Comparison of ENCODE assay signal across 19 cellular contexts in the genomic region with DNA sequence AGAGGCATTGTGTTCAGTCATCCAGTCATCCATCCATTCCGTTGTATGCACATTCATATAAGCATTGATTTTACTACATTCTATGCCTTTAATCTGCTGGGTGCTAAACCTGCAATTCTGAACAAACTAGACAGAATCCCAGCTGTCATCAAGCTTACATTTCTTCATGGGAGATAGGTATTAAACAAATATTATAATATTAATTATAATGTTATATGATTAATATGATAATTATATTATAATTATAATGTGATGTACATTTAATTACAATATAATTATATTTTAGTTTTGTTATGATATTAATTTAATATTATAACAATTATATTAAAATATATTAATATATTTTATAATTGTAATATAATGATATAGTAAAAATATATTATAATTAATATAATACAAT.
A peak's percentile ranks its signal among the peaks of the same experiment; 100 is the strongest.
DNase-seq lines count a peak whose midpoint lies in the region; FAIRE-seq and TF ChIP-seq lines count a peak whose summit lies in the region.
"Had no signal": no experiment of that assay in that cellular context is flagged by ENCODE, and none has a peak within 500 bp of the region (broad histone marks: within the 10 kb centered on the region; RNA-seq: fewer than 3 reads in every experiment).

No MANE protein-coding gene starts in this region.

- H2AK5ac ChIP-seq in neuronal stem cell (ENCODE audit: low read depth, low read length) = no peak overlapping the region

- no peaks in the 10 kb centered on the region for H3K79me1 ChIP-seq in neuronal stem cell (ENCODE audit: low read depth, low read length)

- H3K27ac ChIP-seq in kidney (ENCODE audit: low read depth in 2 of 2, low read length in 2 of 2) (no peak overlapping the region), neuronal stem cell (replicated peaks; ENCODE audit: low read length) (no peak overlapping the region)
- H3K27ac ChIP-seq: 22Rv1 had no signal

- DNase-seq in RCC 7860 (ENCODE audit: low spot score) = no peak
- no peak for DNase-seq in kidney
- DNase-seq in hepatic stellate cell (ENCODE audit: low spot score) = no peak
- no peak for DNase-seq in neuronal stem cell (ENCODE audit: low spot score)
- no peak for DNase-seq in globus pallidus (ENCODE audit: low spot score)
- no peak for DNase-seq in NOMO-1 treated with dmso at 0.1 percent for 144 hours (lab: John Stamatoyannopoulos, UW; ENCODE audit: unreplicated experiment)
- DNase-seq: C1 segment of cervical spinal cord; Calu3; CD4-positive, alpha-beta memory T cell; COR-L47; DMS53; DMS79 treated with DMSO at 0.1 percent for 48 hours; H7; HCEC 1CT had no signal

- H4K91ac ChIP-seq in neuronal stem cell (ENCODE audit: low read depth, low read length, poor library complexity) = no peak overlapping the region

- WGBS in neuronal stem cell (ENCODE audit: extremely low coverage in 2 of 2, insufficient read length in 2 of 2, insufficient replicate concordance in 1 of 2), 2 donors = no CpG with 5 or more reads among the region's 1 CpG

- intact Hi-C loops in kidney (cut with DNase I) = no loop called here

- H3K36me3 ChIP-seq in kidney (ENCODE audit: control insufficient read depth in 1 of 2, insufficient read depth in 2 of 2, low read length in 2 of 2) = no peaks in the 10 kb centered on the region
- H3K36me3 ChIP-seq in neuronal stem cell (replicated peaks in 1 of 2; ENCODE audit: control insufficient read depth in 2 of 2, insufficient read depth in 2 of 2, low read length in 2 of 2) = no peaks in the 10 kb centered on the region

- H2AFZ ChIP-seq in neuronal stem cell (ENCODE audit: low read length) = no peak overlapping the region

- no peak overlapping the region for H3K18ac ChIP-seq in neuronal stem cell (ENCODE audit: low read length)

- no peak for TF ChIP-seq CTCF in kidney (IDR thresholded peaks at IDR 0.05; ENCODE audit: borderline replicate concordance, extremely low read depth, insufficient read depth)

- no peak overlapping the region for H3K23ac ChIP-seq in neuronal stem cell (ENCODE audit: low read depth, low read length, poor library complexity)

- H3K9ac ChIP-seq in kidney (ENCODE audit: low read length in 2 of 2) (no peak overlapping the region), neuronal stem cell (ENCODE audit: low read depth, low read length, poor library complexity) (no peak overlapping the region)

- no peak overlapping the region for H3K4me2 ChIP-seq in neuronal stem cell (ENCODE audit: insufficient read depth, low read length, poor library complexity, severe bottlenecking)

- H2BK120ac ChIP-seq in neuronal stem cell (ENCODE audit: low read depth, low read length) = no peak overlapping the region

- no peak overlapping the region for H2BK12ac ChIP-seq in neuronal stem cell (ENCODE audit: low read length)

- H3K27me3 ChIP-seq in neuronal stem cell (ENCODE audit: control insufficient read depth in 3 of 3, insufficient read depth in 3 of 3, low read depth in 1 of 3, low read length in 3 of 3) = no peaks in the 10 kb centered on the region

- no peak overlapping the region for H3K4ac ChIP-seq in neuronal stem cell (ENCODE audit: low read length)

- H4K8ac ChIP-seq in neuronal stem cell (ENCODE audit: low read depth, low read length) = no peak overlapping the region

- H3K14ac ChIP-seq in neuronal stem cell (ENCODE audit: low read length) = no peak overlapping the region

- no peak overlapping the region for H3K4me3 ChIP-seq in kidney (ENCODE audit: low read length in 2 of 2)
- no peak overlapping the region for H3K4me3 ChIP-seq in neuronal stem cell (ENCODE audit: low read length in 2 of 2)

- H2BK15ac ChIP-seq in neuronal stem cell (ENCODE audit: low read length) = no peak overlapping the region

- no peaks in the 10 kb centered on the region for H3K4me1 ChIP-seq in kidney (ENCODE audit: control insufficient read depth in 1 of 2, insufficient read depth in 1 of 2, low read depth in 1 of 2, low read length in 2 of 2)
- H3K4me1 ChIP-seq in neuronal stem cell (ENCODE audit: control insufficient read depth in 2 of 2, insufficient read depth in 1 of 2, low read depth in 1 of 2, low read length in 2 of 2) = no peaks in the 10 kb centered on the region

- FAIRE-seq in A204.1 (lab: Jason Lieb, UNC) (peak; percentile 99), RCC 7860 (lab: Jason Lieb, UNC) (peak; percentile 94), colon (lab: Jason Lieb, UNC) (peak; percentile 99), kidney (lab: Jason Lieb, UNC) (peak; percentile 99)
- FAIRE-seq: GM18507, H1 had no signal

- H3K9me3 ChIP-seq in kidney (ENCODE audit: control insufficient read depth in 1 of 2, low read length in 2 of 2) = no peaks in the 10 kb centered on the region
- H3K9me3 ChIP-seq in neuronal stem cell (replicated peaks in 1 of 2; ENCODE audit: control insufficient read depth in 2 of 2, insufficient read depth in 1 of 2, low read depth in 1 of 2, low read length in 2 of 2) = peaks cover 3 to 10% of the 10 kb centered on the region in 2 donors

- H2BK5ac ChIP-seq in neuronal stem cell (ENCODE audit: low read length) = no peak overlapping the region
